Comparison of ENCODE assay signal across 9 cellular contexts in genomic region chr2:237280235-237280634, GRCh38.
DNase-seq lines count a peak whose midpoint lies in the region; ATAC-seq and TF ChIP-seq lines count a peak whose summit lies in the region.
"Had no signal": no experiment of that assay in that cellular context is flagged by ENCODE, and none has a peak within 500 bp of the region (broad histone marks: within the 10 kb centered on the region; RNA-seq: fewer than 3 reads in every experiment).

No MANE protein-coding gene starts in this region.

- intact Hi-C loops in sciatic nerve (cut with DNase I): no loop called here
- intact Hi-C loops in activated CD4-positive, alpha-beta T cell treated with anti-CD3 and anti-CD28 coated beads, Interleukin-2, amount 10 ng/mL, durations not matched to agents 24 days and 14 days (cut with micrococcal nuclease): no loop called here
- intact Hi-C loops in esophagus squamous epithelium (cut with DNase I): no loop called here

- ATAC-seq in sciatic nerve (peak; percentile 10), HG03571 (IDR thresholded peaks at IDR 0.05; ENCODE audit: unreplicated experiment) (no peak)

- WGBS in esophagus squamous epithelium, 2 donors: 62 to 74% methylated on average over 11 of the region's 11 CpGs

- H3K9me3 Mint-ChIP-seq in activated CD4-positive, alpha-beta T cell treated with anti-CD3 and anti-CD28 coated beads, Interleukin-2, amount 10 ng/mL, durations not matched to agents 24 days and 14 days: no peaks in the 10 kb centered on the region

- H3K36me3 ChIP-seq in SJSA1: no peaks in the 10 kb centered on the region
- H3K36me3 ChIP-seq in esophagus squamous epithelium: no peaks in the 10 kb centered on the region

- DNase-seq in COLO829 (ENCODE audit: low spot score) (peak; percentile 61), SJSA1 (ENCODE audit: low read depth in 1 of 2, low spot score in 2 of 2) (peak; percentile 97 to 98), glomerular visceral epithelial cell (ENCODE audit: extremely low spot score) (peak; percentile 85), sciatic nerve (ENCODE audit: low spot score) (no peak), UCSD-AML1 (lab: John Stamatoyannopoulos, UW; ENCODE audit: unreplicated experiment) (no peak), esophagus squamous epithelium (lab: John Stamatoyannopoulos, UW) (no peak)
- no peak for DNase-seq in activated CD4-positive, alpha-beta T cell treated with anti-CD3 and anti-CD28 coated beads, Interleukin-2, amount 10 ng/mL, durations not matched to agents 24 days and 14 days
- DNase-seq: activated T-cell treated with anti-CD3 and anti-CD28 coated beads for 4 hours had no signal

- H3K9me3 ChIP-seq in SJSA1 (replicated peaks) (no peaks in the 10 kb centered on the region), esophagus squamous epithelium (no peaks in the 10 kb centered on the region)

- TF ChIP-seq POLR2A in esophagus squamous epithelium (IDR thresholded peaks at IDR 0.05): no peak

- H3K36me3 Mint-ChIP-seq in activated CD4-positive, alpha-beta T cell treated with anti-CD3 and anti-CD28 coated beads, Interleukin-2, amount 10 ng/mL, durations not matched to agents 24 days and 14 days (ENCODE audit: low read depth): no peaks in the 10 kb centered on the region

- TF ChIP-seq CTCF in esophagus squamous epithelium (IDR thresholded peaks at IDR 0.05): no peak

- H3K4me1 Mint-ChIP-seq in activated CD4-positive, alpha-beta T cell treated with anti-CD3 and anti-CD28 coated beads, Interleukin-2, amount 10 ng/mL, durations not matched to agents 24 days and 14 days: no peaks in the 10 kb centered on the region

- peak overlapping the region; percentile 96 for H3K27ac ChIP-seq in SJSA1
- peak overlapping the region in 2 of 4 donors; percentile 8 to 72 for H3K27ac ChIP-seq in esophagus squamous epithelium

- H3K27me3 Mint-ChIP-seq in activated CD4-positive, alpha-beta T cell treated with anti-CD3 and anti-CD28 coated beads, Interleukin-2, amount 10 ng/mL, durations not matched to agents 24 days and 14 days: peaks cover 3% of the 10 kb centered on the region

- no peaks in the 10 kb centered on the region for H3K27me3 ChIP-seq in SJSA1 (replicated peaks)
- H3K27me3 ChIP-seq in esophagus squamous epithelium: peaks cover 0 to 17% (median 0%) of the 10 kb centered on the region in 4 donors

- no peak overlapping the region for H3K4me3 Mint-ChIP-seq in activated CD4-positive, alpha-beta T cell treated with anti-CD3 and anti-CD28 coated beads, Interleukin-2, amount 10 ng/mL, durations not matched to agents 24 days and 14 days

- H3K4me1 ChIP-seq in SJSA1 (replicated peaks) (peaks cover 58% of the 10 kb centered on the region), esophagus squamous epithelium (peaks cover 0 to 8% (median 7%) of the 10 kb centered on the region in 3 donors)

- no peak overlapping the region for H3K4me3 ChIP-seq in SJSA1
- H3K4me3 ChIP-seq in esophagus squamous epithelium: no peak overlapping the region

- no peak overlapping the region for H3K27ac Mint-ChIP-seq in activated CD4-positive, alpha-beta T cell treated with anti-CD3 and anti-CD28 coated beads, Interleukin-2, amount 10 ng/mL, durations not matched to agents 24 days and 14 days

Comparison
In these comparisons a context has a peak if more than half of its experiments do, and no peak if none do; other contexts are left out.
1. DNase-seq: peak in COLO829 (single experiment), SJSA1 (2 of 2) and glomerular visceral epithelial cell (single experiment); none in sciatic nerve (single experiment), UCSD-AML1 (single experiment), activated CD4-positive, alpha-beta T cell treated with anti-CD3 and anti-CD28 coated beads, Interleukin-2, amount 10 ng/mL, durations not matched to agents 24 days and 14 days (single experiment) and esophagus squamous epithelium (single experiment).